11 cellular contexts compared by ENCODE assay signal in genomic region chr7:43640679-43641078, GRCh38. TPM values are rescaled to one million over a fixed set of nuclear protein-coding genes. Genes with fewer than 3 reads are reported as not detected.
DNase-seq lines count a peak whose midpoint lies in the region; ATAC-seq and TF ChIP-seq lines count a peak whose summit lies in the region.
"Had no signal": no experiment of that assay in that cellular context is flagged by ENCODE, and none has a peak within 500 bp of the region (broad histone marks: within the 10 kb centered on the region; RNA-seq: fewer than 3 reads in every experiment).

No MANE protein-coding gene starts in this region.

- H3K4me1 Mint-ChIP-seq in effector memory CD8-positive, alpha-beta T cell (ENCODE audit: low read depth in 2 of 2) = peaks cover 58 to 87% of the 10 kb centered on the region in 2 donors
- peaks cover 85 to 88% of the 10 kb centered on the region in 2 donors for H3K4me1 Mint-ChIP-seq in natural killer cell

- H3K4me3 Mint-ChIP-seq in effector memory CD8-positive, alpha-beta T cell = no peak overlapping the region
- H3K4me3 Mint-ChIP-seq in natural killer cell = no peak overlapping the region
- H3K4me3 Mint-ChIP-seq: activated CD4-positive, alpha-beta T cell treated with anti-CD3 and anti-CD28 coated beads, Interleukin-2, amount 10 ng/mL, durations not matched to agents 24 days and 14 days had no signal

- H4K20me1 ChIP-seq in OCI-LY1 (ENCODE audit: insufficient read depth, low read length) = no peaks in the 10 kb centered on the region
- H4K20me1 ChIP-seq: BLaER1 treated with 17β-estradiol and CSF1 and Interleukin-3, amounts not matched to agents 10 nM and 100 nM had no signal

- no peak overlapping the region for H3K4me2 ChIP-seq in OCI-LY1 (ENCODE audit: low read length)
- H3K4me2 ChIP-seq: BLaER1 treated with 17β-estradiol and CSF1 and Interleukin-3, amounts not matched to agents 10 nM and 100 nM had no signal

- intact Hi-C loops in A673 (cut with micrococcal nuclease; ENCODE audit: unreplicated experiment) = no loop called here
- intact Hi-C loops in natural killer cell (cut with micrococcal nuclease) = no loop called here

- H3K4me1 ChIP-seq in A673 (ENCODE audit: insufficient read depth, low read length, poor library complexity, severe bottlenecking) = peaks cover 54% of the 10 kb centered on the region
- peaks cover 73% of the 10 kb centered on the region for H3K4me1 ChIP-seq in OCI-LY1 (ENCODE audit: insufficient read depth, low read length, severe bottlenecking)

- H2AFZ ChIP-seq in OCI-LY1 (ENCODE audit: low read length) = no peak overlapping the region

- DNase-seq in A673 (ENCODE audit: low spot score) (no peak), natural killer cell (no peak), dedifferentiated amniotic fluid mesenchymal stem cell (ENCODE audit: extremely low spot score) (no peak), kidney tubule cell (ENCODE audit: low spot score) (no peak), T-helper 2 cell (no peak), EL (no peak)
- DNase-seq in effector memory CD8-positive, alpha-beta T cell = no peak
- DNase-seq: activated CD4-positive, alpha-beta T cell treated with anti-CD3 and anti-CD28 coated beads, Interleukin-2, amount 10 ng/mL, durations not matched to agents 24 days and 14 days; NCI-H226 had no signal

- no peaks in the 10 kb centered on the region for H3K27me3 Mint-ChIP-seq in effector memory CD8-positive, alpha-beta T cell
- H3K27me3 Mint-ChIP-seq in natural killer cell (ENCODE audit: low read depth in 2 of 2) = no peaks in the 10 kb centered on the region
- H3K27me3 Mint-ChIP-seq: activated CD4-positive, alpha-beta T cell treated with anti-CD3 and anti-CD28 coated beads, Interleukin-2, amount 10 ng/mL, durations not matched to agents 24 days and 14 days had no signal

- CTCF ChIA-PET in A673 (lab: Charles Lee) = interaction anchor here (1.5 kb wide), 1 partner anchor 58 kb away, joined by 8 read pairs; the partner anchor contains the start of gene STK17A

- H3K9me2 ChIP-seq in OCI-LY1 (ENCODE audit: low read depth, low read length) = no peaks in the 10 kb centered on the region

- no peak overlapping the region for H3K9ac ChIP-seq in OCI-LY1 (ENCODE audit: low read length)
- H3K9ac ChIP-seq: BLaER1 treated with 17β-estradiol and CSF1 and Interleukin-3, amounts not matched to agents 10 nM and 100 nM had no signal

- H3F3A ChIP-seq in OCI-LY1 (ENCODE audit: insufficient read depth, low read length) = 0 out of 2 replicates have a peak, but pooled peaks cover 8% of the 10 kb centered on the region

- H3K27ac Mint-ChIP-seq in effector memory CD8-positive, alpha-beta T cell = peak overlapping the region; percentile 88 to 96
- peak overlapping the region; percentile 91 to 95 for H3K27ac Mint-ChIP-seq in natural killer cell
- H3K27ac Mint-ChIP-seq: activated CD4-positive, alpha-beta T cell treated with anti-CD3 and anti-CD28 coated beads, Interleukin-2, amount 10 ng/mL, durations not matched to agents 24 days and 14 days had no signal

- no peaks in the 10 kb centered on the region for H3K79me2 ChIP-seq in OCI-LY1 (ENCODE audit: insufficient read depth, low read length)

- ATAC-seq in effector memory CD8-positive, alpha-beta T cell (replicated peaks) = no peak
- ATAC-seq in natural killer cell = no peak

- POLR2A ChIA-PET in A673 (lab: Charles Lee; ENCODE audit: low non-redundant PET) = no interaction called here

- H3K9me3 Mint-ChIP-seq in effector memory CD8-positive, alpha-beta T cell = no peaks in the 10 kb centered on the region
- H3K9me3 Mint-ChIP-seq in natural killer cell = no peaks in the 10 kb centered on the region

- no peaks in the 10 kb centered on the region for H3K27me3 ChIP-seq in A673 (replicated peaks; ENCODE audit: insufficient read depth, low read depth, low read length, poor library complexity)
- no peaks in the 10 kb centered on the region for H3K27me3 ChIP-seq in OCI-LY1 (ENCODE audit: insufficient read depth, low read length)
- H3K27me3 ChIP-seq: BLaER1 treated with 17β-estradiol and CSF1 and Interleukin-3, amounts not matched to agents 10 nM and 100 nM had no signal

- H3K27ac ChIP-seq in A673 (ENCODE audit: low read depth, low read length, poor library complexity, severe bottlenecking) (peak overlapping the region; percentile 70), OCI-LY1 (ENCODE audit: low read depth, low read length, poor library complexity, severe bottlenecking) (peak overlapping the region; percentile 80)
- H3K27ac ChIP-seq: BLaER1 treated with 17β-estradiol and CSF1 and Interleukin-3, amounts not matched to agents 10 nM and 100 nM had no signal

- no peaks in the 10 kb centered on the region for H3K9me3 ChIP-seq in A673 (ENCODE audit: low read depth, low read length, poor library complexity, severe bottlenecking)
- no peaks in the 10 kb centered on the region for H3K9me3 ChIP-seq in OCI-LY1 (ENCODE audit: low read length)
- H3K9me3 ChIP-seq: BLaER1 treated with 17β-estradiol and CSF1 and Interleukin-3, amounts not matched to agents 10 nM and 100 nM had no signal

- TF ChIP-seq CTCF in A673 (conservative IDR thresholded peaks at IDR 0.05; ENCODE audit: low read depth, low read length) = no peak
- TF ChIP-seq CTCF in OCI-LY1 (IDR thresholded peaks at IDR 0.05; ENCODE audit: low read length) = no peak
- no peak for TF ChIP-seq CTCF in natural killer cell (IDR thresholded peaks at IDR 0.05)

- BruUV-seq in A673 (replicated peaks; lab: Mats Ljungman, UMichigan) = no TSS peak

- peaks cover 19% of the 10 kb centered on the region for H3K36me3 ChIP-seq in A673 (ENCODE audit: insufficient read depth, low read length, poor library complexity, severe bottlenecking)
- peaks cover 92% of the 10 kb centered on the region for H3K36me3 ChIP-seq in OCI-LY1 (ENCODE audit: insufficient read depth, low read length)

- peak overlapping the region; percentile 3 for H3K4me3 ChIP-seq in A673 (ENCODE audit: low read depth, low read length, poor library complexity, severe bottlenecking)
- H3K4me3 ChIP-seq in OCI-LY1 (ENCODE audit: low read depth, low read length, poor library complexity, severe bottlenecking) = no peak overlapping the region
- H3K4me3 ChIP-seq: BLaER1 treated with 17β-estradiol and CSF1 and Interleukin-3, amounts not matched to agents 10 nM and 100 nM had no signal

- peaks cover 61% of the 10 kb centered on the region for H3K36me3 Mint-ChIP-seq in effector memory CD8-positive, alpha-beta T cell (ENCODE audit: insufficient read depth)
- H3K36me3 Mint-ChIP-seq in natural killer cell = peaks cover 25% of the 10 kb centered on the region

RNA-seq across cellular contexts. Expression of gene STK17A, which starts 57.8 kb away (rescaled TPM):
- 17.1 and 27.3 TPM in 2 replicates for total RNA-seq in A673 (2021)
- total RNA-seq in natural killer cell = 100 to 1,000 TPM in 2 of 3 donors, 10 to 100 TPM in 1; 92.9 to 135 (median 111) TPM
